ENCODE assay signal across 30 cellular contexts in genomic region chr18:73545497-73545896, GRCh38.
"Had no signal": no experiment of that assay in that cellular context is flagged by ENCODE, and none has a peak within 500 bp of the region (broad histone marks: within the 10 kb centered on the region; RNA-seq: fewer than 3 reads in every experiment).

No MANE protein-coding gene starts in this region.

- H3K4me1 ChIP-seq: breast epithelium, gastroesophageal sphincter, prostate gland, sigmoid colon, uterus had no signal

- H3K27ac Mint-ChIP-seq: activated CD8-positive, alpha-beta T cell treated with anti-CD3 and anti-CD28 coated beads for 36 hours; activated T-helper 17 cell treated with anti-CD3 and anti-CD28 coated beads, Interleukin-2, amount 50 U/mL, for 72 hours; dendritic cell treated with granulocyte-macrophage colony-stimulating factor and Interleukin-4, amounts not matched to agents 40 ng/mL and 50 ng/mL, for 4 days; nephron progenitor cell; stimulated activated effector memory CD8-positive, alpha-beta T cell treated with anti-CD3 and anti-CD28 coated beads, Interleukin-12 subunit alpha, Interleukin-12 subunit beta, amount 100 ng/mL, for 72 hours; stimulated activated naive CD8-positive, alpha-beta T cell treated with anti-CD3 and anti-CD28 coated beads, Interleukin-15, amount 100 ng/mL, for 72 hours; type B pancreatic cell had no signal

- H3K9me3 Mint-ChIP-seq: activated CD8-positive, alpha-beta T cell treated with anti-CD3 and anti-CD28 coated beads for 36 hours; dendritic cell treated with granulocyte-macrophage colony-stimulating factor and Interleukin-4, amounts not matched to agents 40 ng/mL and 50 ng/mL, for 4 days; nephron progenitor cell; stimulated activated naive CD8-positive, alpha-beta T cell treated with anti-CD3 and anti-CD28 coated beads, Interleukin-15, amount 100 ng/mL, for 72 hours; type B pancreatic cell had no signal

- H3K27ac ChIP-seq: breast epithelium, gastroesophageal sphincter, neutrophil, ovary, prostate gland, sigmoid colon, uterus had no signal

- H3K27me3 Mint-ChIP-seq: activated CD8-positive, alpha-beta T cell treated with anti-CD3 and anti-CD28 coated beads for 36 hours; activated T-helper 17 cell treated with anti-CD3 and anti-CD28 coated beads, Interleukin-2, amount 50 U/mL, for 72 hours; central memory CD8-positive, alpha-beta T cell; dendritic cell treated with granulocyte-macrophage colony-stimulating factor and Interleukin-4, amounts not matched to agents 40 ng/mL and 50 ng/mL, for 4 days; stimulated activated naive CD8-positive, alpha-beta T cell treated with anti-CD3 and anti-CD28 coated beads, Interleukin-15, amount 100 ng/mL, for 72 hours; type B pancreatic cell had no signal

- H3K36me3 Mint-ChIP-seq: stimulated activated effector memory CD8-positive, alpha-beta T cell treated with anti-CD3 and anti-CD28 coated beads, Interleukin-12 subunit alpha, Interleukin-12 subunit beta, amount 100 ng/mL, for 72 hours; type B pancreatic cell had no signal

- H3K36me3 ChIP-seq: breast epithelium, gastroesophageal sphincter, neutrophil, ovary, prostate gland, sigmoid colon, uterus had no signal

- H3K9me3 ChIP-seq: breast epithelium, gastroesophageal sphincter, neutrophil, ovary, prostate gland, sigmoid colon, uterus had no signal

- H3K4me3 Mint-ChIP-seq: activated CD8-positive, alpha-beta T cell treated with anti-CD3 and anti-CD28 coated beads for 36 hours; activated T-cell treated with anti-CD3 and anti-CD28 coated beads, Interleukin-2, amount 50 U/mL, for 4 hours; activated T-helper 17 cell treated with anti-CD3 and anti-CD28 coated beads, Interleukin-2, amount 50 U/mL, for 72 hours; central memory CD8-positive, alpha-beta T cell; dendritic cell treated with granulocyte-macrophage colony-stimulating factor and Interleukin-4, amounts not matched to agents 40 ng/mL and 50 ng/mL, for 4 days; nephron progenitor cell; stimulated activated effector memory CD8-positive, alpha-beta T cell treated with anti-CD3 and anti-CD28 coated beads, Interleukin-12 subunit alpha, Interleukin-12 subunit beta, amount 100 ng/mL, for 72 hours; stimulated activated naive CD8-positive, alpha-beta T cell treated with anti-CD3 and anti-CD28 coated beads, Interleukin-15, amount 100 ng/mL, for 72 hours; type B pancreatic cell had no signal

- DNase-seq: activated CD4-positive, alpha-beta T cell treated with anti-CD3 and anti-CD28 coated beads, Interleukin-2, amount 50 U/mL, for 1 hour; activated CD4-positive, CD25-positive, alpha-beta regulatory T cell treated with anti-CD3 and anti-CD28 coated beads, Interleukin-2, amount 50 U/mL, for 72 hours; activated CD8-positive, alpha-beta T cell treated with anti-CD3 and anti-CD28 coated beads for 36 hours; activated gamma-delta T cell treated with Interleukin-2 at 50 U/mL for 16 hours; activated naive CD4-positive, alpha-beta T cell treated with anti-CD3 and anti-CD28 coated beads, Interleukin-2, amount 50 U/mL, for 16 hours; activated T-cell treated with anti-CD3 and anti-CD28 coated beads, Interleukin-2, amount 50 U/mL, for 4 hours; amniotic stem cell; effector CD4-positive, alpha-beta T cell; hippocampal formation; left cardiac atrium; left ventricle myocardium superior; nephron progenitor cell; ovary; retina; sigmoid colon; small intestine; stimulated activated CD4-positive, alpha-beta T cell treated with anti-CD3 and anti-CD28 coated beads, Interleukin-4, amount 100 ng/mL, for 24 hours; stimulated activated naive CD8-positive, alpha-beta T cell treated with anti-CD3 and anti-CD28 coated beads, Interleukin-15, amount 100 ng/mL, for 72 hours; substantia nigra; T-helper 2 cell; uterus had no signal

- H3K4me3 ChIP-seq: breast epithelium, gastroesophageal sphincter, ovary, prostate gland, sigmoid colon, uterus had no signal

- ATAC-seq: activated CD8-positive, alpha-beta T cell treated with anti-CD3 and anti-CD28 coated beads for 36 hours; activated T-cell treated with anti-CD3 and anti-CD28 coated beads, Interleukin-2, amount 50 U/mL, for 4 hours; activated T-helper 17 cell treated with anti-CD3 and anti-CD28 coated beads, Interleukin-2, amount 50 U/mL, for 72 hours; gastroesophageal sphincter; left cardiac atrium; left ventricle myocardium superior; stimulated activated effector memory CD8-positive, alpha-beta T cell treated with anti-CD3 and anti-CD28 coated beads, Interleukin-12 subunit alpha, Interleukin-12 subunit beta, amount 100 ng/mL, for 72 hours; stimulated activated naive CD8-positive, alpha-beta T cell treated with anti-CD3 and anti-CD28 coated beads, Interleukin-15, amount 100 ng/mL, for 72 hours had no signal

- H3K4me1 Mint-ChIP-seq: activated T-helper 17 cell treated with anti-CD3 and anti-CD28 coated beads, Interleukin-2, amount 50 U/mL, for 72 hours; central memory CD8-positive, alpha-beta T cell; nephron progenitor cell; stimulated activated effector memory CD8-positive, alpha-beta T cell treated with anti-CD3 and anti-CD28 coated beads, Interleukin-12 subunit alpha, Interleukin-12 subunit beta, amount 100 ng/mL, for 72 hours; stimulated activated naive CD8-positive, alpha-beta T cell treated with anti-CD3 and anti-CD28 coated beads, Interleukin-15, amount 100 ng/mL, for 72 hours had no signal
